21 cellular contexts compared by ENCODE assay signal in genomic region chr4:62601737-62602136, GRCh38.
DNase-seq lines count a peak whose midpoint lies in the region; ATAC-seq, FAIRE-seq and TF ChIP-seq lines count a peak whose summit lies in the region.
"Had no signal": no experiment of that assay in that cellular context is flagged by ENCODE, and none has a peak within 500 bp of the region (broad histone marks: within the 10 kb centered on the region; RNA-seq: fewer than 3 reads in every experiment).

No MANE protein-coding gene starts in this region.

- DNase-seq in SK-N-SH (no peak), PC-9 (no peak), chondrocyte (ENCODE audit: low spot score) (no peak), GM19239 (ENCODE audit: insufficient read length, low spot score) (no peak), MG63 (no peak), body of pancreas (no peak)
- DNase-seq in activated effector memory CD4-positive, alpha-beta T cell treated with Interleukin-2 at 50 U/mL for 16 hours, result no peak
- DNase-seq: 8988T; CD4-positive, CD25-positive, alpha-beta regulatory T cell; HFFc6; NCI-H1092; NCI-H1436 treated with DMSO at 0.1 percent for 48 hours; NCI-H2029 treated with DMSO at 0.1 percent for 48 hours; NCI-H2171 treated with DMSO at 0.1 percent for 48 hours; NCI-H446; NCI-H526 treated with DMSO at 0.1 percent for 48 hours; NK-92 treated with Interleukin-12 subunit alpha and Interleukin-12 subunit beta, amount 100 ng/mL, for 24 hours; SHP77 had no signal

- H3K4me3 ChIP-seq in SK-N-SH (ENCODE audit: low read depth in 2 of 2, low read length in 1 of 2) (no peak overlapping the region), PC-9 (no peak overlapping the region; the same call in 1 of the 2 replicates), MG63 (no peak overlapping the region), body of pancreas (no peak overlapping the region)

- no peaks in the 10 kb centered on the region for H3K79me2 ChIP-seq in SK-N-SH (ENCODE audit: insufficient read depth)
- no peaks in the 10 kb centered on the region for H3K79me2 ChIP-seq in PC-9 (ENCODE audit: low read depth)

- no peak for TF ChIP-seq RAD21 in SK-N-SH (IDR thresholded peaks at IDR 0.05; ENCODE audit: low read length)

- H3K4me1 ChIP-seq in SK-N-SH (ENCODE audit: control insufficient read depth in 1 of 2, insufficient read depth in 2 of 2, low read depth in 1 of 2, low read length in 1 of 2) (no peaks in the 10 kb centered on the region), PC-9 (replicated peaks; ENCODE audit: insufficient read depth) (no peaks in the 10 kb centered on the region), body of pancreas (no peaks in the 10 kb centered on the region)

- TF ChIP-seq EP300 in SK-N-SH (IDR thresholded peaks at IDR 0.05; ENCODE audit: borderline replicate concordance in 1 of 2, low read depth in 1 of 2, low read length in 1 of 2), result no peak

- H2AFZ ChIP-seq in SK-N-SH (ENCODE audit: low read depth), result 0 out of 2 replicates have a peak overlapping the region, but pooled peaks have one; percentile 41
- no peak overlapping the region for H2AFZ ChIP-seq in PC-9

- H3K9me3 ChIP-seq in SK-N-SH (no peaks in the 10 kb centered on the region), PC-9 (ENCODE audit: insufficient read depth, low read depth) (no peaks in the 10 kb centered on the region), MG63 (no peaks in the 10 kb centered on the region), body of pancreas (no peaks in the 10 kb centered on the region)

- H3K27me3 ChIP-seq in SK-N-SH (ENCODE audit: insufficient read depth), result no peaks in the 10 kb centered on the region
- no peaks in the 10 kb centered on the region for H3K27me3 ChIP-seq in PC-9 (ENCODE audit: insufficient read depth, low read depth)
- H3K27me3 ChIP-seq in MG63, result no peaks in the 10 kb centered on the region
- H3K27me3 ChIP-seq in body of pancreas, result no peaks in the 10 kb centered on the region

- H3F3A ChIP-seq in SK-N-SH (replicated peaks; ENCODE audit: insufficient read depth) (no peaks in the 10 kb centered on the region), PC-9 (ENCODE audit: insufficient read depth, low read depth) (no peaks in the 10 kb centered on the region)

- no peak overlapping the region for H3K4me2 ChIP-seq in SK-N-SH
- H3K4me2 ChIP-seq in PC-9, result peak overlapping the region; percentile 31; the same call in 1 of the 2 replicates

- WGBS in SK-N-SH (ENCODE audit: low lambda C conversion rate), result 7% methylated on average over 1 of the region's 1 CpG
- WGBS in body of pancreas, 2 donors, result 24 to 30% methylated on average over 1 of the region's 1 CpG

- no peaks in the 10 kb centered on the region for H3K36me3 Mint-ChIP-seq in chondrocyte (ENCODE audit: low read depth)
- H3K36me3 Mint-ChIP-seq: CD4-positive, CD25-positive, alpha-beta regulatory T cell had no signal

- H3K27ac ChIP-seq in SK-N-SH (ENCODE audit: low read depth in 2 of 2, low read length in 1 of 2) (no peak overlapping the region), PC-9 (no peak overlapping the region), body of pancreas (no peak overlapping the region)

- H3K4me1 Mint-ChIP-seq in chondrocyte (ENCODE audit: low read depth), result peaks cover 7% of the 10 kb centered on the region
- H3K4me1 Mint-ChIP-seq: B cell; CD4-positive, CD25-positive, alpha-beta regulatory T cell had no signal

- H3K36me3 ChIP-seq in SK-N-SH (replicated peaks in 1 of 2; ENCODE audit: control insufficient read depth in 1 of 2, insufficient read depth in 2 of 2, low read length in 1 of 2), result no peaks in the 10 kb centered on the region
- no peaks in the 10 kb centered on the region for H3K36me3 ChIP-seq in PC-9 (ENCODE audit: low read depth)
- H3K36me3 ChIP-seq in MG63, result no peaks in the 10 kb centered on the region
- no peaks in the 10 kb centered on the region for H3K36me3 ChIP-seq in body of pancreas (replicated peaks in 1 of 2; ENCODE audit: insufficient read depth in 1 of 2, low read depth in 2 of 2)

- H3K9me2 ChIP-seq in SK-N-SH, result no peaks in the 10 kb centered on the region
- no peaks in the 10 kb centered on the region for H3K9me2 ChIP-seq in PC-9 (ENCODE audit: insufficient read depth)

- CTCF ChIA-PET in SK-N-SH (lab: Yijun Ruan, JAX) (no interaction called here), PC-9 (lab: Charles Lee) (no interaction called here)

- no peak for TF ChIP-seq POLR2A in body of pancreas (IDR thresholded peaks at IDR 0.05)

- no peak overlapping the region for H3K9ac ChIP-seq in SK-N-SH

- no peak for TF ChIP-seq CTCF in SK-N-SH (IDR thresholded peaks at IDR 0.05)
- no peak for TF ChIP-seq CTCF in PC-9 (conservative IDR thresholded peaks at IDR 0.05)
- no peak for TF ChIP-seq CTCF in chondrocyte (IDR thresholded peaks at IDR 0.05)
- no peak for TF ChIP-seq CTCF in body of pancreas (IDR thresholded peaks at IDR 0.05)

- H3K27me3 Mint-ChIP-seq in chondrocyte (ENCODE audit: low read depth), result no peaks in the 10 kb centered on the region
- H3K27me3 Mint-ChIP-seq: B cell; CD4-positive, CD25-positive, alpha-beta regulatory T cell had no signal

- peak overlapping the region; percentile 1 for H3K27ac Mint-ChIP-seq in chondrocyte (ENCODE audit: unreplicated experiment)
- H3K27ac Mint-ChIP-seq: B cell; CD4-positive, CD25-positive, alpha-beta regulatory T cell; HFFc6 had no signal

- no peak for FAIRE-seq in GM19239 (lab: Jason Lieb, UNC)
- FAIRE-seq: H54 had no signal

- H3K9me3 Mint-ChIP-seq in chondrocyte (ENCODE audit: low read depth), result no peaks in the 10 kb centered on the region

- POLR2A ChIA-PET in SK-N-SH (lab: Yijun Ruan, JAX), result no interaction called here
- POLR2A ChIA-PET in PC-9 (lab: Charles Lee; ENCODE audit: unreplicated experiment), result no interaction called here

- no peak overlapping the region for H3K4me3 Mint-ChIP-seq in chondrocyte (ENCODE audit: unreplicated experiment)
- H3K4me3 Mint-ChIP-seq: B cell; CD4-positive, CD25-positive, alpha-beta regulatory T cell; HFFc6 had no signal

- BruUV-seq in PC-9 (replicated peaks; lab: Mats Ljungman, UMichigan), result no TSS peak

- intact Hi-C loops in PC-9 (cut with micrococcal nuclease; ENCODE audit: unreplicated experiment) (no loop called here), body of pancreas (cut with DNase I) (no loop called here)

- H4K20me1 ChIP-seq in SK-N-SH (ENCODE audit: insufficient read depth), result no peaks in the 10 kb centered on the region
- H4K20me1 ChIP-seq in PC-9 (ENCODE audit: insufficient read depth), result no peaks in the 10 kb centered on the region

- no peak for ATAC-seq in SK-N-SH treated with all-trans-retinoic acid at 6 μM for 48 hours
- no peak for ATAC-seq in body of pancreas

TF ChIP-seq in SK-N-SH, 30 proteins besides CTCF, POLR2A, EP300 and RAD21 (continues in another document):
- no peak for TF ChIP-seq USF2 (IDR thresholded peaks at IDR 0.05; ENCODE audit: borderline replicate concordance, low read depth, low read length)
- TF ChIP-seq TCF12 (IDR thresholded peaks at IDR 0.05), result no peak
- no peak for TF ChIP-seq RFX5 (IDR thresholded peaks at IDR 0.05; ENCODE audit: low read length)
- TF ChIP-seq MAX (IDR thresholded peaks at IDR 0.05; ENCODE audit: low read depth), result no peak
- no peak for TF ChIP-seq YY1 (IDR thresholded peaks at IDR 0.05; ENCODE audit: low read depth)
- TF ChIP-seq TEAD4 (IDR thresholded peaks at IDR 0.05; ENCODE audit: borderline replicate concordance, insufficient read depth), result no peak
- no peak for TF ChIP-seq SMC3 (IDR thresholded peaks at IDR 0.05; ENCODE audit: low read depth, low read length)

TF ChIP-seq in SK-N-SH treated with all-trans-retinoic acid at 6 μM for 48 hours, 23 proteins besides CTCF, POLR2A, EP300 and RAD21 (continues in another document):
- TF ChIP-seq TOX (CRISPR knock-in tag; IDR thresholded peaks at IDR 0.05; ENCODE audit: borderline replicate concordance) (no peak), ARNTL (CRISPR knock-in tag; IDR thresholded peaks at IDR 0.05; ENCODE audit: borderline replicate concordance, low read depth) (no peak), CSRNP3 (CRISPR knock-in tag; IDR thresholded peaks at IDR 0.05) (no peak), ESRRG (CRISPR knock-in tag; IDR thresholded peaks at IDR 0.05) (no peak), ZNF8 (CRISPR knock-in tag; IDR thresholded peaks at IDR 0.05) (no peak), CREB5 (CRISPR knock-in tag; IDR thresholded peaks at IDR 0.05; ENCODE audit: low read depth) (no peak), ZNF565 (CRISPR knock-in tag; conservative IDR thresholded peaks at IDR 0.05; ENCODE audit: low read depth) (no peak), ZNF70 (CRISPR knock-in tag; IDR thresholded peaks at IDR 0.05) (no peak), ZFP30 (CRISPR knock-in tag; IDR thresholded peaks at IDR 0.05) (no peak), RARB (CRISPR knock-in tag; IDR thresholded peaks at IDR 0.05) (no peak)
